1 cellular context compared by ENCODE assay signal in the genomic region with DNA sequence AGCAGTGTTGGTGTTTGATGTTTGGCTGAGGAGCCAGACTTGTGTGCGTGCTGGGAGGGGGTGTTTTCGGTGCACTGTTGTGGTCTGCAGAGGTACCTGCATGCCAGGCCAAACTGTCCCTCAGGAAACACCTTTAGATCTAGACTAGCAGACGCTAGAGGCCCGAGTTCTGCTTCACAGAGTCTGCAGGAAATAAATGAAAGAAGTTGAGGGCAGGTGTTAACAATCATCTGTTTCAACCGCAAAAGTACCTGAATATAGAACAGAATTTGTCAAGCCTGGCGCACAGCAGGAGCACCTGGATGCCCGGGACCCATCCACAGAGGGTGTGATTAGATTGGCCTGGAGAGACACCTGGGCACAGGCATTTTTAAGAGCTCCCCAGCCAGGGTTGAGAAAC.
TF ChIP-seq lines count a peak whose summit lies in the region.

No MANE protein-coding gene starts in this region.

TF ChIP-seq in HepG2, 621 proteins besides CTCF, POLR2A, EP300 and RAD21 (continued from another document):
- TF ChIP-seq, protein P1, sequence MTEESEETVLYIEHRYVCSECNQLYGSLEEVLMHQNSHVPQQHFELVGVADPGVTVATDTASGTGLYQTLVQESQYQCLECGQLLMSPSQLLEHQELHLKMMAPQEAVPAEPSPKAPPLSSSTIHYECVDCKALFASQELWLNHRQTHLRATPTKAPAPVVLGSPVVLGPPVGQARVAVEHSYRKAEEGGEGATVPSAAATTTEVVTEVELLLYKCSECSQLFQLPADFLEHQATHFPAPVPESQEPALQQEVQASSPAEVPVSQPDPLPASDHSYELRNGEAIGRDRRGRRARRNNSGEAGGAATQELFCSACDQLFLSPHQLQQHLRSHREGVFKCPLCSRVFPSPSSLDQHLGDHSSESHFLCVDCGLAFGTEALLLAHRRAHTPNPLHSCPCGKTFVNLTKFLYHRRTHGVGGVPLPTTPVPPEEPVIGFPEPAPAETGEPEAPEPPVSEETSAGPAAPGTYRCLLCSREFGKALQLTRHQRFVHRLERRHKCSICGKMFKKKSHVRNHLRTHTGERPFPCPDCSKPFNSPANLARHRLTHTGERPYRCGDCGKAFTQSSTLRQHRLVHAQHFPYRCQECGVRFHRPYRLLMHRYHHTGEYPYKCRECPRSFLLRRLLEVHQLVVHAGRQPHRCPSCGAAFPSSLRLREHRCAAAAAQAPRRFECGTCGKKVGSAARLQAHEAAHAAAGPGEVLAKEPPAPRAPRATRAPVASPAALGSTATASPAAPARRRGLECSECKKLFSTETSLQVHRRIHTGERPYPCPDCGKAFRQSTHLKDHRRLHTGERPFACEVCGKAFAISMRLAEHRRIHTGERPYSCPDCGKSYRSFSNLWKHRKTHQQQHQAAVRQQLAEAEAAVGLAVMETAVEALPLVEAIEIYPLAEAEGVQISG (CRISPR knock-in tag; IDR thresholded peaks at IDR 0.05): no peak
- TF ChIP-seq KDM5B (CRISPR knock-in tag; IDR thresholded peaks at IDR 0.05; ENCODE audit: borderline replicate concordance) (no peak), AHR (CRISPR knock-in tag; IDR thresholded peaks at IDR 0.05) (no peak), ZNF3 (CRISPR knock-in tag; IDR thresholded peaks at IDR 0.05) (no peak), ETV6 (CRISPR knock-in tag; conservative IDR thresholded peaks at IDR 0.05) (no peak)
- TF ChIP-seq, protein P2, sequence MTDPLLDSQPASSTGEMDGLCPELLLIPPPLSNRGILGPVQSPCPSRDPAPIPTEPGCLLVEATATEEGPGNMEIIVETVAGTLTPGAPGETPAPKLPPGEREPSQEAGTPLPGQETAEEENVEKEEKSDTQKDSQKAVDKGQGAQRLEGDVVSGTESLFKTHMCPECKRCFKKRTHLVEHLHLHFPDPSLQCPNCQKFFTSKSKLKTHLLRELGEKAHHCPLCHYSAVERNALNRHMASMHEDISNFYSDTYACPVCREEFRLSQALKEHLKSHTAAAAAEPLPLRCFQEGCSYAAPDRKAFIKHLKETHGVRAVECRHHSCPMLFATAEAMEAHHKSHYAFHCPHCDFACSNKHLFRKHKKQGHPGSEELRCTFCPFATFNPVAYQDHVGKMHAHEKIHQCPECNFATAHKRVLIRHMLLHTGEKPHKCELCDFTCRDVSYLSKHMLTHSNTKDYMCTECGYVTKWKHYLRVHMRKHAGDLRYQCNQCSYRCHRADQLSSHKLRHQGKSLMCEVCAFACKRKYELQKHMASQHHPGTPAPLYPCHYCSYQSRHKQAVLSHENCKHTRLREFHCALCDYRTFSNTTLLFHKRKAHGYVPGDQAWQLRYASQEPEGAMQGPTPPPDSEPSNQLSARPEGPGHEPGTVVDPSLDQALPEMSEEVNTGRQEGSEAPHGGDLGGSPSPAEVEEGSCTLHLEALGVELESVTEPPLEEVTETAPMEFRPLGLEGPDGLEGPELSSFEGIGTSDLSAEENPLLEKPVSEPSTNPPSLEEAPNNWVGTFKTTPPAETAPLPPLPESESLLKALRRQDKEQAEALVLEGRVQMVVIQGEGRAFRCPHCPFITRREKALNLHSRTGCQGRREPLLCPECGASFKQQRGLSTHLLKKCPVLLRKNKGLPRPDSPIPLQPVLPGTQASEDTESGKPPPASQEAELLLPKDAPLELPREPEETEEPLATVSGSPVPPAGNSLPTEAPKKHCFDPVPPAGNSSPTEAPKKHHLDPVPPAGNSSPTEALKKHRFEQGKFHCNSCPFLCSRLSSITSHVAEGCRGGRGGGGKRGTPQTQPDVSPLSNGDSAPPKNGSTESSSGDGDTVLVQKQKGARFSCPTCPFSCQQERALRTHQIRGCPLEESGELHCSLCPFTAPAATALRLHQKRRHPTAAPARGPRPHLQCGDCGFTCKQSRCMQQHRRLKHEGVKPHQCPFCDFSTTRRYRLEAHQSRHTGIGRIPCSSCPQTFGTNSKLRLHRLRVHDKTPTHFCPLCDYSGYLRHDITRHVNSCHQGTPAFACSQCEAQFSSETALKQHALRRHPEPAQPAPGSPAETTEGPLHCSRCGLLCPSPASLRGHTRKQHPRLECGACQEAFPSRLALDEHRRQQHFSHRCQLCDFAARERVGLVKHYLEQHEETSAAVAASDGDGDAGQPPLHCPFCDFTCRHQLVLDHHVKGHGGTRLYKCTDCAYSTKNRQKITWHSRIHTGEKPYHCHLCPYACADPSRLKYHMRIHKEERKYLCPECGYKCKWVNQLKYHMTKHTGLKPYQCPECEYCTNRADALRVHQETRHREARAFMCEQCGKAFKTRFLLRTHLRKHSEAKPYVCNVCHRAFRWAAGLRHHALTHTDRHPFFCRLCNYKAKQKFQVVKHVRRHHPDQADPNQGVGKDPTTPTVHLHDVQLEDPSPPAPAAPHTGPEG (CRISPR knock-in tag; IDR thresholded peaks at IDR 0.05): no peak
